Comparison of ENCODE assay signal across 21 cellular contexts in genomic region chr3:53850895-53851294, GRCh38. TPM values are rescaled to one million over a fixed set of nuclear protein-coding genes. Genes with fewer than 3 reads are reported as not detected.
DNase-seq lines count a peak whose midpoint lies in the region; ATAC-seq and TF ChIP-seq lines count a peak whose summit lies in the region.
"Had no signal": no experiment of that assay in that cellular context is flagged by ENCODE, and none has a peak within 500 bp of the region (broad histone marks: within the 10 kb centered on the region; RNA-seq: fewer than 3 reads in every experiment).

No MANE protein-coding gene starts in this region.

- no peaks in the 10 kb centered on the region for H3K9me3 Mint-ChIP-seq in activated naive CD8-positive, alpha-beta T cell treated with anti-CD3 and anti-CD28 coated beads, Interleukin-2, amount 50 U/mL, for 24 hours
- H3K9me3 Mint-ChIP-seq: activated naive CD8-positive, alpha-beta T cell treated with anti-CD3 and anti-CD28 coated beads, Interleukin-2, amount 10 ng/mL, durations not matched to agents 7 days and 5 days; activated T-cell treated with anti-CD3 and anti-CD28 coated beads, Interleukin-2, amount 50 U/mL, for 4 hours; nephron; stimulated activated naive CD8-positive, alpha-beta T cell treated with anti-CD3 and anti-CD28 coated beads, Interleukin-15, Interleukin-2, amounts not matched to agents 100 ng/mL and 50 ng/mL, for 24 hours had no signal

- no peak overlapping the region for H3K27ac Mint-ChIP-seq in activated naive CD8-positive, alpha-beta T cell treated with anti-CD3 and anti-CD28 coated beads, Interleukin-2, amount 50 U/mL, for 24 hours
- H3K27ac Mint-ChIP-seq: activated naive CD8-positive, alpha-beta T cell treated with anti-CD3 and anti-CD28 coated beads, Interleukin-2, amount 10 ng/mL, durations not matched to agents 7 days and 5 days; nephron; stimulated activated naive CD8-positive, alpha-beta T cell treated with anti-CD3 and anti-CD28 coated beads, Interleukin-15, Interleukin-2, amounts not matched to agents 100 ng/mL and 50 ng/mL, for 24 hours had no signal

- no peak for TF ChIP-seq CTCF in testis (IDR thresholded peaks at IDR 0.05)
- no peak for TF ChIP-seq CTCF in esophagus squamous epithelium (IDR thresholded peaks at IDR 0.05)

- TF ChIP-seq POLR2A in testis (IDR thresholded peaks at IDR 0.05) (no peak), esophagus squamous epithelium (IDR thresholded peaks at IDR 0.05) (no peak)

- H3K4me1 ChIP-seq in testis (peaks cover 9% of the 10 kb centered on the region), esophagus squamous epithelium (peaks cover 6 to 11% (median 10%) of the 10 kb centered on the region in 3 donors)

- intact Hi-C loops in testis (cut with DNase I; ENCODE audit: low total_unique reads): no loop called here
- intact Hi-C loops in esophagus squamous epithelium (cut with DNase I): no loop called here

- 75% methylated on average over 5 of the region's 5 CpGs for WGBS in testis, 2 donors
- WGBS in esophagus squamous epithelium, 2 donors: 48 to 62% methylated on average over 4 to 5 of the region's 5 CpGs

- no peak overlapping the region for H3K27ac ChIP-seq in testis
- no peak overlapping the region for H3K27ac ChIP-seq in esophagus squamous epithelium
- H3K27ac ChIP-seq: coronary artery, esophagus muscularis mucosa, psoas muscle had no signal

- H3K4me3 ChIP-seq in testis: no peak overlapping the region
- no peak overlapping the region for H3K4me3 ChIP-seq in esophagus squamous epithelium
- H3K4me3 ChIP-seq: coronary artery, esophagus muscularis mucosa, psoas muscle had no signal

- peak; percentile 38 for DNase-seq in AG20443 (ENCODE audit: low spot score)
- peak; percentile 26 for DNase-seq in LHCN-M2 (ENCODE audit: low read depth)
- DNase-seq in dermis blood vessel endothelial cell: peak; percentile 32
- DNase-seq in lung microvascular endothelial cell (ENCODE audit: low read depth in 2 of 2): peak; percentile 45 to 70
- no peak for DNase-seq in testis
- DNase-seq in esophagus squamous epithelium (lab: John Stamatoyannopoulos, UW): no peak
- DNase-seq in activated naive CD8-positive, alpha-beta T cell treated with anti-CD3 and anti-CD28 coated beads, Interleukin-2, amount 50 U/mL, for 24 hours: no peak
- DNase-seq: activated CD4-positive, alpha-beta T cell treated with anti-CD3 and anti-CD28 coated beads, Interleukin-2, amount 50 U/mL, for 1 hour; activated naive CD8-positive, alpha-beta T cell treated with anti-CD3 and anti-CD28 coated beads, Interleukin-2, amount 10 ng/mL, durations not matched to agents 7 days and 5 days; activated T-cell treated with anti-CD3 and anti-CD28 coated beads, Interleukin-2, amount 50 U/mL, for 4 hours; DMS53; mammary epithelial cell; NCI-H1930; NCI-H526; psoas muscle had no signal

- H3K4me1 Mint-ChIP-seq in activated naive CD8-positive, alpha-beta T cell treated with anti-CD3 and anti-CD28 coated beads, Interleukin-2, amount 50 U/mL, for 24 hours: no peaks in the 10 kb centered on the region
- H3K4me1 Mint-ChIP-seq: activated naive CD8-positive, alpha-beta T cell treated with anti-CD3 and anti-CD28 coated beads, Interleukin-2, amount 10 ng/mL, durations not matched to agents 7 days and 5 days; nephron had no signal

- H3K27me3 ChIP-seq in testis (no peaks in the 10 kb centered on the region), esophagus squamous epithelium (peaks cover 0 to 40% (median 0%) of the 10 kb centered on the region in 4 donors)

- no peak overlapping the region for H3K4me3 Mint-ChIP-seq in activated naive CD8-positive, alpha-beta T cell treated with anti-CD3 and anti-CD28 coated beads, Interleukin-2, amount 50 U/mL, for 24 hours
- H3K4me3 Mint-ChIP-seq: activated naive CD8-positive, alpha-beta T cell treated with anti-CD3 and anti-CD28 coated beads, Interleukin-2, amount 10 ng/mL, durations not matched to agents 7 days and 5 days; activated T-cell treated with anti-CD3 and anti-CD28 coated beads, Interleukin-2, amount 50 U/mL, for 4 hours; nephron; stimulated activated naive CD8-positive, alpha-beta T cell treated with anti-CD3 and anti-CD28 coated beads, Interleukin-15, Interleukin-2, amounts not matched to agents 100 ng/mL and 50 ng/mL, for 24 hours had no signal

- peaks cover 36% of the 10 kb centered on the region for H3K27me3 Mint-ChIP-seq in activated naive CD8-positive, alpha-beta T cell treated with anti-CD3 and anti-CD28 coated beads, Interleukin-2, amount 50 U/mL, for 24 hours

- H3K36me3 ChIP-seq in testis (ENCODE audit: low read depth, missing control alignments): no peaks in the 10 kb centered on the region
- no peaks in the 10 kb centered on the region for H3K36me3 ChIP-seq in esophagus squamous epithelium
- H3K36me3 ChIP-seq: esophagus muscularis mucosa had no signal

- ATAC-seq in HG03439 (IDR thresholded peaks at IDR 0.05; ENCODE audit: unreplicated experiment): no peak
- ATAC-seq in activated naive CD8-positive, alpha-beta T cell treated with anti-CD3 and anti-CD28 coated beads, Interleukin-2, amount 50 U/mL, for 24 hours: no peak
- ATAC-seq: activated T-cell treated with anti-CD3 and anti-CD28 coated beads, Interleukin-2, amount 50 U/mL, for 4 hours; Panc1; psoas muscle had no signal

- no peaks in the 10 kb centered on the region for H3K9me3 ChIP-seq in testis
- no peaks in the 10 kb centered on the region for H3K9me3 ChIP-seq in esophagus squamous epithelium
- H3K9me3 ChIP-seq: esophagus muscularis mucosa, psoas muscle had no signal

- no peaks in the 10 kb centered on the region for H3K36me3 Mint-ChIP-seq in activated naive CD8-positive, alpha-beta T cell treated with anti-CD3 and anti-CD28 coated beads, Interleukin-2, amount 50 U/mL, for 24 hours (ENCODE audit: low read depth)
- H3K36me3 Mint-ChIP-seq: activated naive CD8-positive, alpha-beta T cell treated with anti-CD3 and anti-CD28 coated beads, Interleukin-2, amount 10 ng/mL, durations not matched to agents 7 days and 5 days had no signal

RNA-seq across cellular contexts. Expression of gene IL17RB, which starts 4.5 kb away (rescaled TPM):
- not detected in 2 replicates for total RNA-seq in LHCN-M2 (2014; rRNA removed)
- polyA plus RNA-seq in LHCN-M2 (2012): 0.98 TPM
- 0.19 TPM in 1 of 2 replicates, not detected in the other for total RNA-seq in dermis blood vessel endothelial cell
- total RNA-seq in lung microvascular endothelial cell: not detected in 2 replicates
- total RNA-seq in testis: 10 to 100 TPM in 1 of 2 donors, 1 to 10 TPM in 1; 9.5 to 17.5 TPM
- polyA plus RNA-seq in testis (ENCODE audit: insufficient read depth, low read depth, low replicate concordance): 5.8 TPM
- under 1 TPM; 0.23 to 0.66 (median 0.52) TPM for total RNA-seq in esophagus squamous epithelium

RNA-seq across cellular contexts. Expression of gene CHDH, which starts 4.7 kb away (rescaled TPM):
- total RNA-seq in LHCN-M2 (2014; rRNA removed) (under 0.01 TPM in 2 replicates), dermis blood vessel endothelial cell (0.23 and 1.0 TPM in 2 replicates), lung microvascular endothelial cell (under 0.01 TPM in 2 replicates), testis (10 to 100 TPM; 28.1 to 41.4 TPM), esophagus squamous epithelium (1 to 10 TPM in 2 of 4 donors, under 1 TPM in 2; 0.92 to 2.1 (median 1.2) TPM)
- not detected for polyA plus RNA-seq in LHCN-M2 (2012)
- polyA plus RNA-seq in testis (ENCODE audit: insufficient read depth, low read depth, low replicate concordance): 13.5 TPM

RNA-seq across cellular contexts. Expression of gene ACTR8, which starts 31.1 kb away (rescaled TPM):
- 32.8 and 38.5 TPM in 2 replicates for total RNA-seq in LHCN-M2 (2014; rRNA removed)
- polyA plus RNA-seq in LHCN-M2 (2012): 20.4 TPM
- total RNA-seq in dermis blood vessel endothelial cell: 38.9 and 47.1 TPM in 2 replicates
- 26.2 and 33.3 TPM in 2 replicates for total RNA-seq in lung microvascular endothelial cell
- total RNA-seq in testis: 10 to 100 TPM; 47.0 to 56.4 TPM
- 60.1 TPM for polyA plus RNA-seq in testis (ENCODE audit: insufficient read depth, low read depth, low replicate concordance)
- total RNA-seq in esophagus squamous epithelium: 10 to 100 TPM; 10.7 to 19.3 (median 15.8) TPM

RNA-seq across cellular contexts. Expression of gene SELENOK, which starts 40.8 kb away (rescaled TPM):
- total RNA-seq in LHCN-M2 (2014; rRNA removed) (30.7 and 31.0 TPM in 2 replicates), dermis blood vessel endothelial cell (10.1 and 25.0 TPM in 2 replicates), lung microvascular endothelial cell (21.6 and 36.9 TPM in 2 replicates), testis (10 to 100 TPM; 49.9 to 61.2 TPM), esophagus squamous epithelium (10 to 100 TPM; 16.4 to 36.2 (median 27.2) TPM)
- polyA plus RNA-seq in LHCN-M2 (2012): 40.7 TPM
- 95.9 TPM for polyA plus RNA-seq in testis (ENCODE audit: insufficient read depth, low read depth, low replicate concordance)

Comparison
In these comparisons a context has a peak if more than half of its experiments do, and no peak if none do; other contexts are left out.
1. DNase-seq: peak in AG20443 (single experiment), LHCN-M2 (single experiment), dermis blood vessel endothelial cell (single experiment) and lung microvascular endothelial cell (2 of 2); none in testis (single experiment), esophagus squamous epithelium (single experiment) and activated naive CD8-positive, alpha-beta T cell treated with anti-CD3 and anti-CD28 coated beads, Interleukin-2, amount 50 U/mL, for 24 hours (single experiment).
2. RNA of gene CHDH, which starts 4.7 kb away (total RNA-seq): 28.1 to 41.4 TPM in testis; 0.92 to 2.1 TPM in esophagus squamous epithelium, 0.23 to 1.0 TPM in dermis blood vessel endothelial cell, under 0.01 TPM in LHCN-M2 and under 0.01 TPM in lung microvascular endothelial cell; every median in the first group is over 4 times any median in the second.